ENCODE assay signal across 13 cellular contexts in the genomic region with DNA sequence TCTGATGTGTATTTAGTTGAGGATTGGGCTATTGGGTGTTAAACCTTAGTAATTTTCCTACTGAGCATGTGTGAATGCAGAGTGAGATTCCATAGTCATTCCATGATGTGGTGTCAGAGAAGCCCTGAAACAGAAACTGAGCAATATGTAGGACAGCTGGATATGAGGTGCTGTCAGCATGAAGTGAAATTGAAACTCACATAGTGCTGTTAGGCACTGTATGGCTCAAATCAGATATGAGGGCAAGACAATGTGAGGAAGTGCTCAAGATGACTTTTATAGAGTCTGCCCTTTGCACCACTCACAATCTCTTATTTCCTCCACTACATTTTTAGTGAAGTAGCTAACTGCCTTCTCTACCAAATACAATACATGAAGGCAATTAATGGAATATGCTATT.
A peak's percentile ranks its signal among the peaks of the same experiment; 100 is the strongest.
DNase-seq lines count a peak whose midpoint lies in the region; ATAC-seq and TF ChIP-seq lines count a peak whose summit lies in the region.
"Had no signal": no experiment of that assay in that cellular context is flagged by ENCODE, and none has a peak within 500 bp of the region (broad histone marks: within the 10 kb centered on the region; RNA-seq: fewer than 3 reads in every experiment).

No MANE protein-coding gene starts in this region.

- no peaks in the 10 kb centered on the region for H3K27me3 Mint-ChIP-seq in endothelial cell (ENCODE audit: unreplicated experiment)
- no peaks in the 10 kb centered on the region for H3K27me3 Mint-ChIP-seq in MCF 10A (ENCODE audit: insufficient read depth, unreplicated experiment)

- H3K4me3 Mint-ChIP-seq in endothelial cell (ENCODE audit: unreplicated experiment) (no peak overlapping the region), MCF 10A (ENCODE audit: unreplicated experiment) (no peak overlapping the region)
- H3K4me3 Mint-ChIP-seq: H9, WTC11 had no signal

- TF ChIP-seq CTCF in endothelial cell (IDR thresholded peaks at IDR 0.05; ENCODE audit: unreplicated experiment) (no peak), MCF 10A (IDR thresholded peaks at IDR 0.05; ENCODE audit: unreplicated experiment) (no peak)

- H3K36me3 Mint-ChIP-seq in endothelial cell (ENCODE audit: low read depth, unreplicated experiment) (no peaks in the 10 kb centered on the region), MCF 10A (ENCODE audit: insufficient read depth, unreplicated experiment) (no peaks in the 10 kb centered on the region)
- H3K36me3 Mint-ChIP-seq: WTC11 had no signal

- H3K9me3 Mint-ChIP-seq in endothelial cell (ENCODE audit: unreplicated experiment) (no peaks in the 10 kb centered on the region), MCF 10A (ENCODE audit: unreplicated experiment) (peaks cover 11% of the 10 kb centered on the region)

- BruUV-seq in MCF 10A (replicated peaks; lab: Mats Ljungman, UMichigan): no TSS peak

- ATAC-seq in GM18499 (IDR thresholded peaks at IDR 0.05; ENCODE audit: insufficient read depth, unreplicated experiment) (peak; percentile 73), GM19395 (IDR thresholded peaks at IDR 0.05; ENCODE audit: unreplicated experiment) (peak; percentile 93), HG02642 (IDR thresholded peaks at IDR 0.05; ENCODE audit: poor library complexity, unreplicated experiment) (peak; percentile 84), HG03520 (IDR thresholded peaks at IDR 0.05; ENCODE audit: unreplicated experiment) (peak; percentile 56)
- ATAC-seq: WTC11 had no signal

- intact Hi-C loops in MCF 10A (cut with micrococcal nuclease): no loop called here

- POLR2A ChIA-PET in MCF 10A (lab: Yijun Ruan, JAX): interaction anchor here (0.7 kb wide), 1 partner anchor 884 kb away, joined by 3 read pairs; no protein-coding TSS in a partner anchor

- no peak for DNase-seq in NCI-H1436 treated with DMSO at 0.1 percent for 48 hours (lab: John Stamatoyannopoulos, UW)
- no peak for DNase-seq in endothelial cell (ENCODE audit: low spot score)
- no peak for DNase-seq in OCI-M2 (lab: John Stamatoyannopoulos, UW; ENCODE audit: unreplicated experiment)
- no peak for DNase-seq in MCF 10A (ENCODE audit: unreplicated experiment)
- DNase-seq: H9; head of caudate nucleus; stimulated activated CD4-positive, alpha-beta T cell treated with anti-CD3 and anti-CD28 coated beads, Interleukin-4, amount 100 ng/mL, for 1 hour; stimulated activated naive CD4-positive, alpha-beta T cell treated with Interleukin-2 at 50 U/mL for 16 hours had no signal

- H3K27ac Mint-ChIP-seq in endothelial cell (ENCODE audit: unreplicated experiment) (no peak overlapping the region), MCF 10A (ENCODE audit: low read depth, unreplicated experiment) (no peak overlapping the region)
- H3K27ac Mint-ChIP-seq: H9, WTC11 had no signal

- H3K4me1 Mint-ChIP-seq in endothelial cell (ENCODE audit: unreplicated experiment) (peaks cover 5% of the 10 kb centered on the region), MCF 10A (ENCODE audit: insufficient read depth, unreplicated experiment) (no peaks in the 10 kb centered on the region)
- H3K4me1 Mint-ChIP-seq: H9, WTC11 had no signal

- CTCF ChIA-PET in MCF 10A (lab: Yijun Ruan, JAX): interaction anchor here (0.6 to 2.0 kb wide), 3 partner anchors 13 to 194 kb away, joined by 3 to 11 read pairs (median 3); no protein-coding TSS in a partner anchor
